19 cellular contexts compared by ENCODE assay signal in the genomic region with DNA sequence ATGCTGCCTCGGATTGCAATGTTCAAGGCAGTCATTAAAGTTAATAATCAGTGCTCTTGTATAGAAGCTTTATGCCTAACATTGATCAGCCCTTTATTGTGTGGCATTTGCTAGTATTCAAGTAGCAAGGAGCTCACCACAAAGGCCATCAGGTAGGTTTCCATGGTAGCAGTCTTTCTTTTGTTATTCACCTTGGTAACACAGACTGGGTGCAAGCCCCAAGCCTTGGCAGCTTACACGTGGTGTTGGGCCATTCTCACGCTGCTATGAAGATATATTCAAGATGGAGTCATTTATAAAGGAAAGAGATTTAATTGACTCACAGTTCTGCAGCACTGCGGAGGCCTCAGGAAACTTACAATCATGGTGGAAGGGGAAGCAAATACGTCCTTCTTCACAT.
"Had no signal": no experiment of that assay in that cellular context is flagged by ENCODE, and none has a peak within 500 bp of the region (broad histone marks: within the 10 kb centered on the region; RNA-seq: fewer than 3 reads in every experiment).

No MANE protein-coding gene starts in this region.

- H3K4me1 Mint-ChIP-seq: natural killer cell; stimulated activated naive B cell treated with anti-CD40 and anti-IgM and Interleukin-4, amounts not matched to agents 10 μg/mL and 1 μg/mL and 100 μg/mL, for 72 hours had no signal

- H3K4me3 Mint-ChIP-seq: activated CD4-positive, alpha-beta memory T cell treated with anti-CD3 and anti-CD28 coated beads for 36 hours; activated CD4-positive, alpha-beta T cell treated with anti-CD3 and anti-CD28 coated beads for 36 hours; activated naive CD4-positive, alpha-beta T cell treated with anti-CD3 and anti-CD28 coated beads for 36 hours; activated T-helper 17 cell treated with anti-CD3 and anti-CD28 coated beads, Interleukin-2, amount 50 U/mL, for 72 hours; natural killer cell; stimulated activated naive B cell treated with anti-CD40 and anti-IgM and Interleukin-4, amounts not matched to agents 10 μg/mL and 1 μg/mL and 100 μg/mL, for 72 hours had no signal

- H3K27ac ChIP-seq: body of pancreas, dorsolateral prefrontal cortex, epithelial cell of prostate, lower lobe of right lung, spleen, thoracic aorta, upper lobe of right lung had no signal

- H3K27ac Mint-ChIP-seq: activated CD4-positive, alpha-beta memory T cell treated with anti-CD3 and anti-CD28 coated beads for 36 hours; activated CD4-positive, alpha-beta T cell treated with anti-CD3 and anti-CD28 coated beads for 36 hours; activated naive CD4-positive, alpha-beta T cell treated with anti-CD3 and anti-CD28 coated beads for 36 hours; activated T-helper 17 cell treated with anti-CD3 and anti-CD28 coated beads, Interleukin-2, amount 50 U/mL, for 72 hours; natural killer cell; stimulated activated naive B cell treated with anti-CD40 and anti-IgM and Interleukin-4, amounts not matched to agents 10 μg/mL and 1 μg/mL and 100 μg/mL, for 72 hours had no signal

- H3K9me3 Mint-ChIP-seq: activated CD4-positive, alpha-beta memory T cell treated with anti-CD3 and anti-CD28 coated beads for 36 hours; activated T-helper 17 cell treated with anti-CD3 and anti-CD28 coated beads, Interleukin-2, amount 50 U/mL, for 72 hours had no signal

- H3K27me3 ChIP-seq: body of pancreas, dorsolateral prefrontal cortex, spleen, upper lobe of right lung had no signal

- H3K4me1 ChIP-seq: body of pancreas, lower lobe of right lung, spleen, upper lobe of right lung had no signal

- H3K4me3 ChIP-seq: body of pancreas, dorsolateral prefrontal cortex, lower lobe of right lung, spleen, thoracic aorta, upper lobe of right lung had no signal

- FAIRE-seq: colon had no signal

- H3K36me3 ChIP-seq: lower lobe of right lung, spleen, thoracic aorta, upper lobe of right lung had no signal

- H3K9me3 ChIP-seq: body of pancreas, lower lobe of right lung, thoracic aorta, upper lobe of right lung had no signal

- H3K27me3 Mint-ChIP-seq: activated CD4-positive, alpha-beta memory T cell treated with anti-CD3 and anti-CD28 coated beads for 36 hours; activated CD4-positive, alpha-beta T cell treated with anti-CD3 and anti-CD28 coated beads for 36 hours; activated T-helper 17 cell treated with anti-CD3 and anti-CD28 coated beads, Interleukin-2, amount 50 U/mL, for 72 hours; stimulated activated naive B cell treated with anti-CD40 and anti-IgM and Interleukin-4, amounts not matched to agents 10 μg/mL and 1 μg/mL and 100 μg/mL, for 72 hours had no signal

- DNase-seq: activated CD4-positive, alpha-beta memory T cell treated with anti-CD3 and anti-CD28 coated beads for 36 hours; activated CD4-positive, alpha-beta T cell treated with anti-CD3 and anti-CD28 coated beads for 36 hours; activated naive CD4-positive, alpha-beta T cell treated with anti-CD3 and anti-CD28 coated beads for 36 hours; activated T-cell treated with anti-CD3 and anti-CD28 coated beads for 4 hours; body of pancreas; dorsolateral prefrontal cortex; foreskin fibroblast; islet precursor cell; lower lobe of right lung; natural killer cell; nucleus accumbens; retina; spleen; stimulated activated naive B cell treated with anti-CD40 and anti-IgM and Interleukin-4, amounts not matched to agents 10 μg/mL and 1 μg/mL and 100 μg/mL, for 72 hours; upper lobe of right lung had no signal

- H3K36me3 Mint-ChIP-seq: natural killer cell had no signal
